Comparison of ENCODE assay signal across 29 cellular contexts in genomic region chr21:42769183-42769819, GRCh38.
"Had no signal": no experiment of that assay in that cellular context is flagged by ENCODE, and none has a peak within 500 bp of the region (broad histone marks: within the 10 kb centered on the region; RNA-seq: fewer than 3 reads in every experiment).

No MANE protein-coding gene starts in this region.

- H3K27me3 Mint-ChIP-seq: activated CD4-positive, alpha-beta memory T cell treated with anti-CD3 and anti-CD28 coated beads for 36 hours; activated CD4-positive, alpha-beta T cell treated with anti-CD3 and anti-CD28 coated beads, Interleukin-2, amount 10 ng/mL, durations not matched to agents 24 days and 14 days; activated T-cell treated with anti-CD3 and anti-CD28 coated beads, Interleukin-2, amount 50 U/mL, for 24 hours had no signal

- H3K79me2 ChIP-seq: parathyroid adenoma had no signal

- H3K27ac ChIP-seq: body of pancreas, cardiac muscle cell, colonic mucosa, gastrocnemius medialis, left lung, lower lobe of right lung, parathyroid adenoma, spleen, tibial nerve, VCaP had no signal

- H3K4me1 ChIP-seq: body of pancreas, colonic mucosa, gastrocnemius medialis, left lung, lower lobe of right lung, parathyroid adenoma, spleen, tibial nerve had no signal

- H3K9ac ChIP-seq: parathyroid adenoma had no signal

- ATAC-seq: activated naive CD4-positive, alpha-beta T cell treated with anti-CD3 and anti-CD28 coated beads, Interleukin-2, amount 50 U/mL, for 72 hours; body of pancreas; gastrocnemius medialis; left lung; lower lobe of right lung; right cardiac atrium had no signal

- H3K36me3 ChIP-seq: colonic mucosa, gastrocnemius medialis had no signal

- H3K27ac Mint-ChIP-seq: activated CD4-positive, alpha-beta memory T cell treated with anti-CD3 and anti-CD28 coated beads for 36 hours; activated CD4-positive, alpha-beta T cell treated with anti-CD3 and anti-CD28 coated beads, Interleukin-2, amount 10 ng/mL, durations not matched to agents 24 days and 14 days; activated naive CD4-positive, alpha-beta T cell treated with anti-CD3 and anti-CD28 coated beads, Interleukin-2, amount 50 U/mL, for 72 hours; activated T-cell treated with anti-CD3 and anti-CD28 coated beads, Interleukin-2, amount 50 U/mL, for 24 hours; nephron had no signal

- H3K9me3 ChIP-seq: body of pancreas, colonic mucosa, gastrocnemius medialis, left lung, lower lobe of right lung, spleen, tibial nerve had no signal

- H3K4me1 Mint-ChIP-seq: activated CD4-positive, alpha-beta T cell treated with anti-CD3 and anti-CD28 coated beads, Interleukin-2, amount 10 ng/mL, durations not matched to agents 24 days and 14 days; nephron had no signal

- H3K27me3 ChIP-seq: body of pancreas, cardiac muscle cell, colonic mucosa, gastrocnemius medialis, left lung, spleen, tibial nerve had no signal

- H3K4me3 Mint-ChIP-seq: activated CD4-positive, alpha-beta memory T cell treated with anti-CD3 and anti-CD28 coated beads for 36 hours; activated CD4-positive, alpha-beta T cell treated with anti-CD3 and anti-CD28 coated beads, Interleukin-2, amount 10 ng/mL, durations not matched to agents 24 days and 14 days; activated T-cell treated with anti-CD3 and anti-CD28 coated beads, Interleukin-2, amount 50 U/mL, for 24 hours; nephron had no signal

- H3K9me3 Mint-ChIP-seq: activated CD4-positive, alpha-beta memory T cell treated with anti-CD3 and anti-CD28 coated beads for 36 hours; activated CD4-positive, alpha-beta T cell treated with anti-CD3 and anti-CD28 coated beads, Interleukin-2, amount 10 ng/mL, durations not matched to agents 24 days and 14 days; activated naive CD4-positive, alpha-beta T cell treated with anti-CD3 and anti-CD28 coated beads, Interleukin-2, amount 50 U/mL, for 72 hours; activated T-cell treated with anti-CD3 and anti-CD28 coated beads, Interleukin-2, amount 50 U/mL, for 24 hours had no signal

- H3K4me3 ChIP-seq: body of pancreas, cardiac muscle cell, colonic mucosa, gastrocnemius medialis, left lung, lower lobe of right lung, spleen, tibial nerve had no signal

- DNase-seq: activated CD4-positive, alpha-beta memory T cell treated with anti-CD3 and anti-CD28 coated beads for 36 hours; activated CD4-positive, alpha-beta T cell treated with anti-CD3 and anti-CD28 coated beads, Interleukin-2, amount 10 ng/mL, durations not matched to agents 24 days and 14 days; activated CD4-positive, CD25-positive, alpha-beta regulatory T cell treated with anti-CD3 and anti-CD28 coated beads, Interleukin-2, amount 50 U/mL, for 72 hours; activated CD8-positive, alpha-beta memory T cell treated with anti-CD3 and anti-CD28 coated beads, Interleukin-2, amount 50 U/mL, for 4 hours; activated gamma-delta T cell; activated T-cell treated with anti-CD3 and anti-CD28 coated beads, Interleukin-2, amount 50 U/mL, for 24 hours; anterior cingulate cortex; body of pancreas; cerebellar nuclear complex; colonic mucosa; effector memory CD4-positive, alpha-beta T cell; erythroblast; gastrocnemius medialis; glutamatergic neuron; lower lobe of right lung; mesendoderm; nucleus accumbens; right cardiac atrium; spleen; stimulated activated naive CD4-positive, alpha-beta T cell had no signal

- FAIRE-seq: islet of Langerhans, TTC549 had no signal

- H2AFZ ChIP-seq: parathyroid adenoma had no signal
